Comparison of ENCODE assay signal across 18 cellular contexts in the genomic region with DNA sequence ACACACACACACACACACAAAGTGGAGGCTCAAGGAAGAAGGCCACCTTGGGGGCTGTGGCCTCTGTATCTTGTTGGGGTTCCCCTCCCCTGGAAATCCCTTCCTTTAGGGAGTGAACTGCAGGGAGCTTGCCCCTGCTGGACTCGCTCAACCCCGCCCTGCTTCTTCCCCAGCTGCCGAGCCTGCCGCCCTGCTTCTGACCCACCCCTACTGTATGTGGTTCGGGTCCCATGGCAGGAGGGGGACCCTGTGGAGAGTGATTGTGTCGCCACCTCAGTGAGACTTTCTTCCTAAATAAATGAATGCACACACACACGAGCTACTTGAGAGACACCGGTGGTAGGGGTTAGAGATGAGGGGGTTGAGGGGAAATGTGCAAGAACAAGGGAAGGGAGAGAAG.
A peak's percentile ranks its signal among the peaks of the same experiment; 100 is the strongest.
DNase-seq lines count a peak whose midpoint lies in the region; ATAC-seq and TF ChIP-seq lines count a peak whose summit lies in the region.
"Had no signal": no experiment of that assay in that cellular context is flagged by ENCODE, and none has a peak within 500 bp of the region (broad histone marks: within the 10 kb centered on the region; RNA-seq: fewer than 3 reads in every experiment).

No MANE protein-coding gene starts in this region.

- no peaks in the 10 kb centered on the region for H3K9me3 Mint-ChIP-seq in naive thymus-derived CD8-positive, alpha-beta T cell

- peaks cover 0 to 2% (median 0%) of the 10 kb centered on the region in 7 donors for H3K27me3 ChIP-seq in heart right ventricle
- H3K27me3 ChIP-seq: BE2C had no signal

- H3K36me3 Mint-ChIP-seq in naive thymus-derived CD8-positive, alpha-beta T cell = peaks cover 0 to 2% (median 0%) of the 10 kb centered on the region in 3 donors
- H3K36me3 Mint-ChIP-seq: CD4-positive, alpha-beta memory T cell had no signal

- ATAC-seq in left ventricle myocardium superior (no peak), heart right ventricle (no peak)
- ATAC-seq in naive thymus-derived CD8-positive, alpha-beta T cell = no peak
- ATAC-seq: GM12878 had no signal

- peak overlapping the region in 6 of 10 donors; percentile 10 to 87 (median 64) for H3K27ac Mint-ChIP-seq in naive thymus-derived CD8-positive, alpha-beta T cell

- intact Hi-C loops in left ventricle myocardium superior (cut with micrococcal nuclease) = no loop called here
- intact Hi-C loops in heart right ventricle (cut with DNase I) = no loop called here

- CTCF ChIA-PET in HEK293 (lab: Yijun Ruan, JAX) = interaction anchor here (0.6 kb wide), 1 partner anchor 24 kb away, joined by 4 read pairs; no protein-coding TSS in a partner anchor

- TF ChIP-seq CTCF in heart right ventricle (IDR thresholded peaks at IDR 0.05) (no peak), HEK293 (tag by site-specific recombination; IDR thresholded peaks at IDR 0.05) (no peak)

- H3K4me3 ChIP-seq in heart right ventricle (no peak overlapping the region), HEK293 (ENCODE audit: low read depth, low read length) (no peak overlapping the region)
- H3K4me3 ChIP-seq: GM12878, HAP-1 had no signal

- H3K27me3 Mint-ChIP-seq in naive thymus-derived CD8-positive, alpha-beta T cell = no peaks in the 10 kb centered on the region

- H3K36me3 ChIP-seq in heart right ventricle = no peaks in the 10 kb centered on the region
- H3K36me3 ChIP-seq in HEK293 (ENCODE audit: control insufficient read depth in 2 of 2, insufficient read depth in 1 of 2, low read length in 2 of 2) = no peaks in the 10 kb centered on the region
- H3K36me3 ChIP-seq: BE2C, HAP-1 had no signal

- WGBS in heart right ventricle, 2 donors = 81 to 84% methylated on average over 8 of the region's 8 CpGs

- POLR2A ChIA-PET in HEK293 (lab: Yijun Ruan, JAX) = no interaction called here
- POLR2A ChIA-PET in naive thymus-derived CD8-positive, alpha-beta T cell (lab: Charles Lee) = interaction anchor here (1.0 to 1.6 kb wide), 3 partner anchors 22 to 46 kb away, joined by 3 to 6 read pairs (median 5); no protein-coding TSS in a partner anchor

- peaks cover 6 to 45% (median 20%) of the 10 kb centered on the region in 4 donors for H3K4me1 Mint-ChIP-seq in naive thymus-derived CD8-positive, alpha-beta T cell

- DNase-seq in left ventricle myocardium superior = peak; percentile 8
- DNase-seq in heart right ventricle = no peak
- no peak for DNase-seq in naive thymus-derived CD8-positive, alpha-beta T cell
- no peak for DNase-seq in activated T-cell treated with anti-CD3 and anti-CD28 coated beads, Interleukin-2, amount 50 U/mL, for 48 hours
- no peak for DNase-seq in inferior parietal cortex (ENCODE audit: extremely low spot score)
- no peak for DNase-seq in ecto neural progenitor cell (ENCODE audit: low spot score)
- DNase-seq: ACHN; BE2C; C1 segment of cervical spinal cord; CD4-positive, alpha-beta memory T cell; DMS 273 treated with DMSO at 0.1 percent for 48 hours; DMS53; DND-41; EL had no signal

- H3K4me3 Mint-ChIP-seq in naive thymus-derived CD8-positive, alpha-beta T cell = peak overlapping the region in 5 of 10 donors; percentile 0 to 64 (median 28)
- H3K4me3 Mint-ChIP-seq: CD4-positive, alpha-beta memory T cell had no signal

- no peaks in the 10 kb centered on the region for H3K9me3 ChIP-seq in heart right ventricle
- no peaks in the 10 kb centered on the region for H3K9me3 ChIP-seq in HEK293 (ENCODE audit: control insufficient read depth, insufficient read depth, low read depth, low read length)
- H3K9me3 ChIP-seq: BE2C, HAP-1 had no signal

- H3K27ac ChIP-seq in heart right ventricle (no peak overlapping the region), HEK293 (ENCODE audit: extremely low read depth, low read depth, low read length) (no peak overlapping the region)
- H3K27ac ChIP-seq: HL-60 had no signal

- H3K4me1 ChIP-seq in heart right ventricle (peaks cover 0 to 10% (median 0%) of the 10 kb centered on the region in 9 donors), HEK293 (ENCODE audit: control insufficient read depth, insufficient read depth, low read length) (peaks cover 4% of the 10 kb centered on the region; the same call in 1 of the 2 replicates)
- H3K4me1 ChIP-seq: BE2C, HAP-1 had no signal

TF ChIP-seq in HEK293, 187 proteins besides CTCF, POLR2A, EP300 and RAD21:
- TF ChIP-seq ZNF473 (tag by site-specific recombination; IDR thresholded peaks at IDR 0.05) (no peak), ZNF157 (tag by site-specific recombination; IDR thresholded peaks at IDR 0.05) (no peak), ZNF544 (tag by site-specific recombination; IDR thresholded peaks at IDR 0.05) (no peak), ZIC2 (tag by site-specific recombination; IDR thresholded peaks at IDR 0.05) (peak; percentile 74; the same call in 1 of the 2 replicates), BCL11B (tag by site-specific recombination; IDR thresholded peaks at IDR 0.05; ENCODE audit: low read depth) (no peak), ZBTB21 (tag by site-specific recombination; IDR thresholded peaks at IDR 0.05) (no peak), ZNF335 (tag by site-specific recombination; conservative IDR thresholded peaks at IDR 0.05) (no peak)
